Comparison of ENCODE assay signal across 8 cellular contexts in genomic region chr17:7251330-7252175, GRCh38. TPM values are rescaled to one million over a fixed set of nuclear protein-coding genes. Genes with fewer than 3 reads are reported as not detected.
DNase-seq lines count a peak whose midpoint lies in the region; ATAC-seq lines count a peak whose summit lies in the region.

Gene CTDNEP1, minus strand, starts transcription at chr17:7251734. Its CDS starts 438 bp downstream, at chr17:7251296.

- H3K9ac ChIP-seq in BLaER1: peak within 1 kb of the TSS; percentile 94

- peaks cover 41% of the 10 kb centered on the region for H3K36me3 ChIP-seq in BLaER1

- DNase-seq in NCI-H748 treated with DMSO at 0.1 percent for 48 hours (lab: John Stamatoyannopoulos, UW) (peak; percentile 100), dermis blood vessel endothelial cell (peak; percentile 100), left lobe of liver (ENCODE audit: low spot score) (peak; percentile 99)
- peak; percentile 98 to 100 for DNase-seq in activated CD4-positive, alpha-beta T cell treated with anti-CD3 and anti-CD28 coated beads, Interleukin-2, amount 50 U/mL, for 24 hours (ENCODE audit: low read depth in 1 of 2, low spot score in 1 of 2)
- peak; percentile 72 to 99 for DNase-seq in stimulated activated CD4-positive, alpha-beta T cell treated with anti-CD3 and anti-CD28 coated beads, Interleukin-2, amount 100 ng/mL, for 24 hours

- peak within 1 kb of the TSS; percentile 99 for H3K4me2 ChIP-seq in BLaER1

- H4K20me1 ChIP-seq in BLaER1: peaks cover 44% of the 10 kb centered on the region

- H3K9me3 ChIP-seq in BLaER1: no peaks in the 10 kb centered on the region

- peak within 1 kb of the TSS; percentile 90 for H3K27ac ChIP-seq in BLaER1

- peaks cover 35% of the 10 kb centered on the region for H3K4me1 ChIP-seq in BLaER1

- no peaks in the 10 kb centered on the region for H3K27me3 ChIP-seq in BLaER1

- peak within 1 kb of the TSS; percentile 81 for H3K4me3 ChIP-seq in BLaER1

- peak; percentile 90 for ATAC-seq in GM19395 (IDR thresholded peaks at IDR 0.05; ENCODE audit: unreplicated experiment)
- peak; percentile 68 for ATAC-seq in HG03558 (IDR thresholded peaks at IDR 0.05; ENCODE audit: extremely low read depth, unreplicated experiment)
- ATAC-seq in left lobe of liver: peak; percentile 87

RNA-seq across cellular contexts. Expression of gene CTDNEP1, which starts in this region (rescaled TPM):
- total RNA-seq in dermis blood vessel endothelial cell: 25.2 and 56.5 TPM in 2 replicates
- total RNA-seq in left lobe of liver: 35.1 TPM

Comparison
In these comparisons a context has a peak if more than half of its experiments do, and no peak if none do; other contexts are left out.
1. Peak in every context shown above with its lines: DNase-seq, ATAC-seq, H3K4me3 ChIP-seq and H3K27ac ChIP-seq.